Comparison of ENCODE assay signal across 6 cellular contexts in the genomic region with DNA sequence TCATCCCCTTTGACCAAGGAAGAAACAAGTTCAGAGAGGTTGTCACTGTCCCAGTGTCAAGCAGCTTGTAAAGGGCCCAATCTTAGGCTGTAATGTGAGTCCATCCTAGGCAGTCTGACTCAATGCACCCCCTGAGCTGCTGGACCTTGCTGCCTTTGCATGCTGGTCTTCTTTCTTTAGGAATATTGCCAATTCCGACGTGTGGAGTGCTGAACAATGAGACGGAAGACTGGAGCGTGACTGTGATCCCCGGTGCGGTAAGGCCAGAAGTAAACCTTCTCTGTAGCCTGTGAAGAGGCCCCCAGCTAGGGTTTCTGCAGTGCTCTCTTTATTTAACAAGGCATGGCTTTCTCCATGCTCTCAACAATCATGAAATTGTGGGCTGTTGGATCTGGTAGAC. TPM values are rescaled to one million over a fixed set of nuclear protein-coding genes. Genes with fewer than 3 reads are reported as not detected.
A peak's percentile ranks its signal among the peaks of the same experiment; 100 is the strongest.
DNase-seq lines count a peak whose midpoint lies in the region; ATAC-seq, FAIRE-seq and TF ChIP-seq lines count a peak whose summit lies in the region.

No MANE protein-coding gene starts in this region.

- H3K27ac ChIP-seq in heart right ventricle (no peak overlapping the region), urinary bladder (ENCODE audit: low read depth) (no peak overlapping the region)

- peaks cover 0 to 36% (median 8%) of the 10 kb centered on the region in 9 donors for H3K36me3 ChIP-seq in heart right ventricle
- H3K36me3 ChIP-seq in urinary bladder (ENCODE audit: insufficient read depth), result no peaks in the 10 kb centered on the region

- peaks cover 0 to 3% (median 0%) of the 10 kb centered on the region in 11 donors for H3K9me3 ChIP-seq in heart right ventricle

- peak overlapping the region in 8 of 10 donors; percentile 68 to 95 (median 84) for H3K4me3 ChIP-seq in heart right ventricle
- peak overlapping the region; percentile 81 for H3K4me3 ChIP-seq in urinary bladder (ENCODE audit: low read depth, low read length)

- H3K27me3 ChIP-seq in heart right ventricle, result no peaks in the 10 kb centered on the region

- H3K4me1 ChIP-seq in heart right ventricle, result peaks cover 0 to 14% (median 12%) of the 10 kb centered on the region in 9 donors
- no peaks in the 10 kb centered on the region for H3K4me1 ChIP-seq in urinary bladder (ENCODE audit: insufficient read depth)

- no peak for ATAC-seq in heart right ventricle

- no peak for FAIRE-seq in frontal cortex (lab: Jason Lieb, UNC)

- no peak for TF ChIP-seq CTCF in heart right ventricle (IDR thresholded peaks at IDR 0.05)

- no peak for DNase-seq in heart right ventricle
- DNase-seq in cardiac septum (ENCODE audit: low spot score), result no peak
- peak; percentile 49 for DNase-seq in glomerular visceral epithelial cell (ENCODE audit: extremely low spot score)
- no peak for DNase-seq in effector CD8-positive, alpha-beta T cell (lab: John Stamatoyannopoulos, UW)
- DNase-seq in frontal cortex (ENCODE audit: low spot score in 2 of 2), result no peak

- WGBS in heart right ventricle, 2 donors, result 69 to 70% methylated on average over 6 of the region's 6 CpGs
- 51% methylated on average over 6 of the region's 6 CpGs for WGBS in urinary bladder

- intact Hi-C loops in heart right ventricle (cut with DNase I), result no loop called here
- intact Hi-C loops in cardiac septum (cut with DNase I), result no loop called here

RNA-seq across cellular contexts. Expression of gene TCTN2, which starts 1.0 kb away (rescaled TPM):
- total RNA-seq in heart right ventricle (1 to 10 TPM; 2.3 to 6.3 (median 4.4) TPM), cardiac septum (3.1 TPM), urinary bladder (11.8 TPM), frontal cortex (46.5 TPM)
- polyA plus RNA-seq in heart right ventricle (1 to 10 TPM; 1.9 to 2.8 TPM), urinary bladder (7.8 TPM)

RNA-seq across cellular contexts. Expression of gene GTF2H3, which starts 38.2 kb away (rescaled TPM):
- total RNA-seq in heart right ventricle (10 to 100 TPM; 12.8 to 18.3 (median 15.5) TPM), cardiac septum (12.9 TPM), urinary bladder (37.3 TPM), frontal cortex (29.3 TPM)
- polyA plus RNA-seq in heart right ventricle (1 to 10 TPM; 4.0 to 4.4 TPM), urinary bladder (14.7 TPM)

RNA-seq across cellular contexts. Expression of gene EIF2B1, which starts 38.4 kb away (rescaled TPM):
- total RNA-seq in heart right ventricle (10 to 100 TPM; 26.3 to 36.4 (median 31.8) TPM), cardiac septum (27.9 TPM), urinary bladder (26.7 TPM), frontal cortex (28.1 TPM)
- polyA plus RNA-seq in heart right ventricle (10 to 100 TPM; 21.2 to 25.5 TPM), urinary bladder (42.1 TPM)

RNA-seq across cellular contexts. Expression of gene ATP6V0A2, which starts 40.3 kb away (rescaled TPM):
- total RNA-seq in heart right ventricle, result 10 to 100 TPM in 9 of 10 donors, 1 to 10 TPM in 1; 8.6 to 16.9 (median 11.6) TPM
- polyA plus RNA-seq in heart right ventricle, result 1 to 10 TPM; 4.7 to 6.2 TPM
- 14.9 TPM for total RNA-seq in cardiac septum
- 22.9 TPM for total RNA-seq in urinary bladder
- polyA plus RNA-seq in urinary bladder, result 6.8 TPM
- 26.9 TPM for total RNA-seq in frontal cortex
